In the genomic region with DNA sequence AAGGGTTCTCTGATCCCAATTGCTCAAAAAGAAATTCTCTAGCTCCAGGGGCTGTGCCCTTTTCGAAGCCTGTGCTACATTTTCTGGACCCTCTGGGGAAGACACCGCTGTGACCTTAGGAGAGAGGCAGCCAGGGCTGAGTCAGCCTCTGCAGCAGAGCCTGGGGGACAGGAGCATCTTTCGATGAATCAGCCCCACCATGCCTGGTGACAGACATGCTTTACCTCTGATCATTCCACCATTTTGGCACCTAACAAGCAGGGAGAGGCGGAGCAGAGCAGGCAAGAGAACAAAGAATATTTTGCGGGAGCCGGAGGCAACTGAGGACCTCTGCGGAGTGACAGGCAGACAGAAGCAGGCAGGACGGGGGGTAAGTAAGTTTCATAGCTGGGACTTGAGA, we compare ENCODE assay signal across 21 cellular contexts.
A peak's percentile ranks its signal among the peaks of the same experiment; 100 is the strongest.
DNase-seq lines count a peak whose midpoint lies in the region; TF ChIP-seq lines count a peak whose summit lies in the region.
"Had no signal": no experiment of that assay in that cellular context is flagged by ENCODE, and none has a peak within 500 bp of the region (broad histone marks: within the 10 kb centered on the region; RNA-seq: fewer than 3 reads in every experiment).

No MANE protein-coding gene starts in this region.

- H3F3A ChIP-seq in PC-9 (ENCODE audit: insufficient read depth, low read depth): no peaks in the 10 kb centered on the region

- DNase-seq in GM03348 (ENCODE audit: low spot score) (peak; percentile 42), PC-9 (peak; percentile 43 to 49), epithelial cell of esophagus (ENCODE audit: low read depth) (peak; percentile 82), posterior vena cava (ENCODE audit: low spot score) (peak; percentile 58), NCI-H2196 treated with DMSO at 0.1 percent for 48 hours (lab: John Stamatoyannopoulos, UW; ENCODE audit: unreplicated experiment) (no peak)
- DNase-seq in activated effector memory CD4-positive, alpha-beta T cell treated with anti-CD3 and anti-CD28 coated beads, Interleukin-2, amount 50 U/mL, for 16 hours: no peak
- DNase-seq in activated CD4-positive, alpha-beta memory T cell treated with anti-CD3 and anti-CD28 coated beads for 36 hours: no peak
- DNase-seq: activated CD4-positive, alpha-beta T cell treated with anti-CD3 and anti-CD28 coated beads, Interleukin-2, amount 50 U/mL, for 48 hours; activated gamma-delta T cell; dermis blood vessel endothelial cell; foreskin fibroblast; GOT3; NCI-H524 treated with DMSO at 0.1 percent for 48 hours; stimulated activated CD4-positive, alpha-beta T cell treated with anti-CD3 and anti-CD28 coated beads, Interleukin-1b, Interleukin-23, amount 100 ng/mL, for 48 hours; T-helper 2 cell had no signal

- no peaks in the 10 kb centered on the region for H3K27me3 ChIP-seq in PC-9 (ENCODE audit: insufficient read depth, low read depth)

- H3K36me3 Mint-ChIP-seq in activated CD4-positive, alpha-beta memory T cell treated with anti-CD3 and anti-CD28 coated beads for 36 hours: no peaks in the 10 kb centered on the region
- H3K36me3 Mint-ChIP-seq: stimulated activated memory B cell treated with anti-CD40 and anti-IgM and Interleukin-4, amounts not matched to agents 10 μg/mL and 1 μg/mL and 100 μg/mL, for 72 hours; WTC11 had no signal

- POLR2A ChIA-PET in PC-9 (lab: Charles Lee; ENCODE audit: unreplicated experiment): no interaction called here
- POLR2A ChIA-PET in activated CD4-positive, alpha-beta memory T cell treated with anti-CD3 and anti-CD28 coated beads for 36 hours (lab: Charles Lee): no interaction called here

- H3K36me3 ChIP-seq in PC-9 (ENCODE audit: low read depth): no peaks in the 10 kb centered on the region

- CTCF ChIA-PET in PC-9 (lab: Charles Lee): no interaction called here
- CTCF ChIA-PET in activated CD4-positive, alpha-beta memory T cell treated with anti-CD3 and anti-CD28 coated beads for 36 hours (lab: Charles Lee): interaction anchor here (1.2 to 8.6 kb wide), 4 partner anchors 55 to 162 kb away, joined by 3 to 62 read pairs (median 8); no protein-coding TSS in a partner anchor

- no peaks in the 10 kb centered on the region for H3K9me2 ChIP-seq in PC-9 (ENCODE audit: insufficient read depth)

- no peak overlapping the region for H3K4me3 Mint-ChIP-seq in activated CD4-positive, alpha-beta memory T cell treated with anti-CD3 and anti-CD28 coated beads for 36 hours
- H3K4me3 Mint-ChIP-seq: stimulated activated memory B cell treated with anti-CD40 and anti-IgM and Interleukin-4, amounts not matched to agents 10 μg/mL and 1 μg/mL and 100 μg/mL, for 72 hours; WTC11 had no signal

- no peaks in the 10 kb centered on the region for H3K9me3 Mint-ChIP-seq in activated CD4-positive, alpha-beta memory T cell treated with anti-CD3 and anti-CD28 coated beads for 36 hours
- H3K9me3 Mint-ChIP-seq: WTC11 had no signal

- no TSS peak for BruUV-seq in PC-9 (replicated peaks; lab: Mats Ljungman, UMichigan)

- H2AFZ ChIP-seq in PC-9: no peak overlapping the region
- H2AFZ ChIP-seq: hepatocyte had no signal

- H3K4me3 ChIP-seq in PC-9 (no peak overlapping the region), epithelial cell of esophagus (ENCODE audit: low read length) (no peak overlapping the region)
- H3K4me3 ChIP-seq: hepatocyte, K562, lung, skin epidermis had no signal

- H4K20me1 ChIP-seq in PC-9 (ENCODE audit: insufficient read depth): no peaks in the 10 kb centered on the region

- H3K79me2 ChIP-seq in PC-9 (ENCODE audit: low read depth): no peaks in the 10 kb centered on the region
- H3K79me2 ChIP-seq: hepatocyte had no signal

- no peak overlapping the region for H3K27ac Mint-ChIP-seq in activated CD4-positive, alpha-beta memory T cell treated with anti-CD3 and anti-CD28 coated beads for 36 hours
- H3K27ac Mint-ChIP-seq: stimulated activated memory B cell treated with anti-CD40 and anti-IgM and Interleukin-4, amounts not matched to agents 10 μg/mL and 1 μg/mL and 100 μg/mL, for 72 hours; WTC11 had no signal

- intact Hi-C loops in PC-9 (cut with micrococcal nuclease; ENCODE audit: unreplicated experiment) (loop anchor here (5.0 kb wide), 1 partner anchor 107 kb away; no protein-coding TSS in a partner anchor), posterior vena cava (cut with DNase I) (loop anchor here in 1 of 2 donors (10.0 kb wide), 1 partner anchor 119 kb away; no protein-coding TSS in a partner anchor)
- intact Hi-C loops in activated CD4-positive, alpha-beta memory T cell treated with anti-CD3 and anti-CD28 coated beads for 36 hours (cut with micrococcal nuclease): loop anchor here (10.0 kb wide), 1 partner anchor 161 kb away; no protein-coding TSS in a partner anchor

- H3K9me3 ChIP-seq in PC-9 (ENCODE audit: insufficient read depth, low read depth): no peaks in the 10 kb centered on the region

- peaks cover 22% of the 10 kb centered on the region for H3K27me3 Mint-ChIP-seq in activated CD4-positive, alpha-beta memory T cell treated with anti-CD3 and anti-CD28 coated beads for 36 hours

- peaks cover 5% of the 10 kb centered on the region for H3K4me1 Mint-ChIP-seq in activated CD4-positive, alpha-beta memory T cell treated with anti-CD3 and anti-CD28 coated beads for 36 hours (ENCODE audit: low read depth)

- H3K4me1 ChIP-seq in PC-9 (replicated peaks; ENCODE audit: insufficient read depth): peaks cover 17% of the 10 kb centered on the region

- H3K27ac ChIP-seq in PC-9: no peak overlapping the region
- H3K27ac ChIP-seq: hepatocyte, skin epidermis had no signal

- peak overlapping the region; percentile 48 for H3K4me2 ChIP-seq in PC-9
- H3K4me2 ChIP-seq: hepatocyte had no signal

- TF ChIP-seq CTCF in PC-9 (conservative IDR thresholded peaks at IDR 0.05) (no peak), epithelial cell of esophagus (IDR thresholded peaks at IDR 0.05; ENCODE audit: insufficient read depth, low read depth, low read length, missing control alignments) (no peak)

Comparison
In these comparisons a context has a peak if more than half of its experiments do, and no peak if none do; other contexts are left out.
1. DNase-seq: peak in GM03348 (single experiment), PC-9 (2 of 2), epithelial cell of esophagus (single experiment) and posterior vena cava (single experiment); none in activated effector memory CD4-positive, alpha-beta T cell treated with anti-CD3 and anti-CD28 coated beads, Interleukin-2, amount 50 U/mL, for 16 hours (single experiment), NCI-H2196 treated with DMSO at 0.1 percent for 48 hours (single experiment) and activated CD4-positive, alpha-beta memory T cell treated with anti-CD3 and anti-CD28 coated beads for 36 hours (single experiment).